13 cellular contexts compared by ENCODE assay signal in the genomic region with DNA sequence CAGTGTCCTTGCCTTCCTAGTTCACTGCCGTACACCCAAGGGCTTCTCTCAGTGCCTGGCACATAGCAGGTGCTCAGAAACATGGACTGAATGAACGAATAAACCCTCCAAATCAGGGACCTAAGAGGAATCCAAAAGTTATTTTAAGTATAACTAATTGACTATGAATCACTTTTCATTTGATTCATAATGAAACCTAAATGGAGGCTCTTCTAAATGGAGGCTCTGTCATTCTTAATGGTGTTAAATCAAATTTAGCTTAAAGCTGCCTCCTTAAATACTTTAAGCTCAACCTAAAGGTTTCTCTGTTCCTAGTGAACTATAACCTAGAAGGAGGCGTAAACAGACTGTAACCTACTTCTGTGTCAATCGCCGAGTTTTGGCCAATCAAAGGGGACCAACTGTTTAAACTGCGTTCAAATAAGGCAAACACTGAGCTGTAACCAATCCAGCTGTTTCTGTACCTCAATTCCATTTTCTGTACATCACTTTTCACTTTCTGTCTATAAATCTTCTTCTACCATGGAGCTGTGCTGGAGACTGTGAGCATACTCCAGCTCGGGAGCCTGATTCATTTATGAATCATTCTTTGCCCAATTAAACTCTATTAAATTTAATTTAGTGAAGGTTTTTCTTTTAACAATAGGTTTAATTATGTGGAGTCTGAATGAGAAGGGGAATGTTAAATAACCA. TPM values are rescaled to one million over a fixed set of nuclear protein-coding genes. Genes with fewer than 3 reads are reported as not detected.
A peak's percentile ranks its signal among the peaks of the same experiment; 100 is the strongest.
DNase-seq lines count a peak whose midpoint lies in the region; ATAC-seq, FAIRE-seq and TF ChIP-seq lines count a peak whose summit lies in the region.
"Had no signal": no experiment of that assay in that cellular context is flagged by ENCODE, and none has a peak within 500 bp of the region (broad histone marks: within the 10 kb centered on the region; RNA-seq: fewer than 3 reads in every experiment).

No MANE protein-coding gene starts in this region.

- H2AFZ ChIP-seq in K562 (ENCODE audit: low read depth, low read length): no peak overlapping the region

- H3K36me3 ChIP-seq in K562 (ENCODE audit: control insufficient read depth, insufficient read depth, low read length) (no peaks in the 10 kb centered on the region), skeletal muscle satellite cell (ENCODE audit: insufficient read depth, low read length) (no peaks in the 10 kb centered on the region)

- FAIRE-seq in K562 (lab: Jason Lieb, UNC): no peak

- in situ Hi-C loops in K562 (cut with MboI): no loop called here

- H3K27me3 ChIP-seq in K562 (ENCODE audit: control insufficient read depth in 2 of 2, insufficient read depth in 2 of 2, low read length in 2 of 2) (no peaks in the 10 kb centered on the region; a peak in 1 of 5 replicates), skeletal muscle satellite cell (ENCODE audit: control insufficient read depth, insufficient read depth, low read length) (no peaks in the 10 kb centered on the region)
- H3K27me3 ChIP-seq: heart right ventricle, suprapubic skin had no signal

- H3K9me1 ChIP-seq in K562 (ENCODE audit: control insufficient read depth, insufficient read depth, low read length): no peaks in the 10 kb centered on the region

- BruUV-seq in K562 (replicated peaks; lab: Mats Ljungman, UMichigan): no TSS peak

- peak; percentile 49 for DNase-seq in GM03348 (ENCODE audit: low spot score)
- peak; percentile 61 for DNase-seq in LoVo (ENCODE audit: low spot score)
- DNase-seq in K562 (ENCODE audit: extremely low read depth in 1 of 4, low spot score in 3 of 4): no peak
- DNase-seq in Ammon's horn (ENCODE audit: low spot score): no peak
- no peak for DNase-seq in activated CD4-positive, alpha-beta T cell treated with anti-CD3 and anti-CD28 coated beads for 1 hour
- DNase-seq: DMS53, heart right ventricle, NCI-H1048, T-helper 9 cell had no signal

- CTCF ChIA-PET in K562 (lab: Yijun Ruan, JAX; ENCODE audit: low intra/inter-chr PET ratio): no interaction called here

- peaks cover 2 to 10% of the 10 kb centered on the region in 2 experiments; a peak in 4 of 5 replicates for H3K4me1 ChIP-seq in K562 (replicated peaks in 1 of 2; ENCODE audit: control insufficient read depth in 2 of 2, insufficient read depth in 2 of 2, low read length in 2 of 2)
- peaks cover 26% of the 10 kb centered on the region for H3K4me1 ChIP-seq in skeletal muscle satellite cell (ENCODE audit: control insufficient read depth, insufficient read depth, low read length)

- WGBS in K562 (ENCODE audit: insufficient coverage, low coverage, missing lambda C conversion rate): 23% methylated on average over 6 of the region's 7 CpGs

- intact Hi-C loops in K562 (cut with micrococcal nuclease): no loop called here

- no peaks in the 10 kb centered on the region for H3K79me2 ChIP-seq in K562 (ENCODE audit: control insufficient read depth, insufficient read depth, low read length)

- POLR2A ChIA-PET in K562 (lab: Yijun Ruan, JAX): interaction anchor here (0.9 kb wide), 2 partner anchors 10 to 13 kb away, joined by 3 read pairs; no protein-coding TSS in a partner anchor

- TF ChIP-seq RAD21 in K562 (CRISPR knock-in tag; conservative IDR thresholded peaks at IDR 0.05 in 1 of 2, IDR thresholded peaks at IDR 0.05 in 1 of 2): no peak

- H3K4me3 ChIP-seq in K562 (no peak overlapping the region), skeletal muscle satellite cell (ENCODE audit: low read length) (peak overlapping the region; percentile 37)
- H3K4me3 ChIP-seq: heart right ventricle, suprapubic skin had no signal

- no peaks in the 10 kb centered on the region for H3K9me3 ChIP-seq in K562 (replicated peaks; ENCODE audit: control insufficient read depth, insufficient read depth, low read depth, low read length)
- H3K9me3 ChIP-seq in skeletal muscle satellite cell (replicated peaks; ENCODE audit: low read length): no peaks in the 10 kb centered on the region
- H3K9me3 ChIP-seq: heart right ventricle, suprapubic skin had no signal

- H3K4me2 ChIP-seq in K562 (ENCODE audit: insufficient read depth, low read length): no peak overlapping the region
- peak overlapping the region; percentile 77 for H3K4me2 ChIP-seq in skeletal muscle satellite cell (ENCODE audit: low read length)

- TF ChIP-seq CTCF in K562 (IDR thresholded peaks at IDR 0.05 in 2 of 3, conservative IDR thresholded peaks at IDR 0.05 in 1 of 3; ENCODE audit: insufficient read depth in 2 of 3, low read depth in 1 of 3, low read length in 3 of 3): no peak

- no peaks in the 10 kb centered on the region for H4K20me1 ChIP-seq in K562 (replicated peaks; ENCODE audit: control insufficient read depth, insufficient read depth, low read length)

- no peak overlapping the region for H3K9ac ChIP-seq in K562 (ENCODE audit: insufficient read depth in 1 of 2, low read depth in 2 of 2, low read length in 2 of 2)
- H3K9ac ChIP-seq in skeletal muscle satellite cell (ENCODE audit: low read depth, low read length): peak overlapping the region; percentile 68

- no peak for TF ChIP-seq POLR2A in K562 (conservative IDR thresholded peaks at IDR 0.05)

- ATAC-seq in K562 (peak; percentile 32; the same call in 1 of the 3 replicates), GM21825 (IDR thresholded peaks at IDR 0.05; ENCODE audit: unreplicated experiment) (no peak), HG02588 (IDR thresholded peaks at IDR 0.05; ENCODE audit: unreplicated experiment) (no peak)
- ATAC-seq: heart right ventricle had no signal

- no peak overlapping the region for H3K27ac ChIP-seq in K562 (ENCODE audit: extremely low read depth, low read depth, low read length)
- H3K27ac ChIP-seq: heart right ventricle had no signal

- TF ChIP-seq EP300 in K562 (IDR thresholded peaks at IDR 0.05; ENCODE audit: low read length): no peak

TF ChIP-seq in K562, 482 proteins besides CTCF, POLR2A, EP300 and RAD21 (continues in another document):
- TF ChIP-seq KDM2B (CRISPR knock-in tag; IDR thresholded peaks at IDR 0.05) (no peak), FUS (optimal IDR thresholded peaks at IDR 0.05; ENCODE audit: low read depth, low read length) (no peak)
- TF ChIP-seq, protein P1, sequence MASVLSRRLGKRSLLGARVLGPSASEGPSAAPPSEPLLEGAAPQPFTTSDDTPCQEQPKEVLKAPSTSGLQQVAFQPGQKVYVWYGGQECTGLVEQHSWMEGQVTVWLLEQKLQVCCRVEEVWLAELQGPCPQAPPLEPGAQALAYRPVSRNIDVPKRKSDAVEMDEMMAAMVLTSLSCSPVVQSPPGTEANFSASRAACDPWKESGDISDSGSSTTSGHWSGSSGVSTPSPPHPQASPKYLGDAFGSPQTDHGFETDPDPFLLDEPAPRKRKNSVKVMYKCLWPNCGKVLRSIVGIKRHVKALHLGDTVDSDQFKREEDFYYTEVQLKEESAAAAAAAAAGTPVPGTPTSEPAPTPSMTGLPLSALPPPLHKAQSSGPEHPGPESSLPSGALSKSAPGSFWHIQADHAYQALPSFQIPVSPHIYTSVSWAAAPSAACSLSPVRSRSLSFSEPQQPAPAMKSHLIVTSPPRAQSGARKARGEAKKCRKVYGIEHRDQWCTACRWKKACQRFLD (CRISPR knock-in tag; IDR thresholded peaks at IDR 0.05): no peak

RNA-seq across cellular contexts. Expression of a gene that starts 11.0 kb away (rescaled TPM):
- 1.5 and 7.7 TPM in 2 replicates for total RNA-seq in K562 (2011; cell fraction: chromatin; rRNA removed; ENCODE audit: low replicate concordance)
- 2.0 and 2.7 TPM in 2 replicates for total RNA-seq in K562 (2011; cell fraction: nucleolus; rRNA removed)
- 2.6 and 4.7 TPM in 2 replicates for total RNA-seq in K562 (2011; cell fraction: nucleoplasm; rRNA removed)
- 0.14 TPM in 1 of 2 replicates, not detected in the other for total RNA-seq in K562 (2014; rRNA removed)
- total RNA-seq in K562 (2014; rRNA removed; fragmentation: Illumina TruSeq; extraction: Trizol): 0.15 TPM in 1 of 2 replicates, not detected in the other
- 0.83 TPM in 1 of 2 replicates, not detected in the other for total RNA-seq in K562 (2015; rRNA removed; fragmentation: Illumina TruSeq; extraction: Trizol)
- total RNA-seq in K562 (2021): 0.58 and 1.0 TPM in 2 replicates
- 1.4 and 2.1 TPM in 2 replicates for polyA plus RNA-seq in K562 (2011; rRNA removed)
- 0.25 and 0.54 TPM in 2 replicates for polyA plus RNA-seq in K562 (2011; cell fraction: cytosol; rRNA removed)
- polyA plus RNA-seq in K562 (2011; cell fraction: nucleus; rRNA removed): 7.7 and 14.3 TPM in 2 replicates
- 1.0 and 2.6 TPM in 2 replicates for polyA plus RNA-seq in K562 (2012)
- polyA plus RNA-seq in K562 (2014; fragmentation: Illumina TruSeq; extraction: Trizol): 0.36 TPM in 1 of 2 replicates, not detected in the other
- under 1 TPM; 0.56 to 0.67 TPM for polyA plus RNA-seq in K562 (2014; fragmentation: Nextera tagmentation; extraction: Ambion mirVana)
- 0.09 and 0.64 TPM in 2 replicates for polyA plus RNA-seq in K562 (2014; rRNA removed)
- polyA minus RNA-seq in K562 (2011; rRNA and poly(A)+ RNA removed): 0.49 and 0.87 TPM in 2 replicates
- not detected in 2 replicates for polyA minus RNA-seq in K562 (2011; cell fraction: cytosol; rRNA and poly(A)+ RNA removed)
- polyA minus RNA-seq in K562 (2011; cell fraction: nucleus; rRNA and poly(A)+ RNA removed): 0.94 and 1.1 TPM in 2 replicates
- total RNA-seq in skeletal muscle satellite cell (2012; rRNA removed): 3.9 and 6.1 TPM in 2 replicates

RNA-seq across cellular contexts. Expression of a gene that starts 42.8 kb away (rescaled TPM):
- 66.7 and 154 TPM in 2 replicates for total RNA-seq in K562 (2011; cell fraction: chromatin; rRNA removed; ENCODE audit: low replicate concordance)
- total RNA-seq in K562 (2011; cell fraction: nucleolus; rRNA removed): 80.3 and 92.9 TPM in 2 replicates
- 62.7 and 73.1 TPM in 2 replicates for total RNA-seq in K562 (2011; cell fraction: nucleoplasm; rRNA removed)
- total RNA-seq in K562 (2014; rRNA removed): 26.3 and 37.1 TPM in 2 replicates
- total RNA-seq in K562 (2014; rRNA removed; fragmentation: Illumina TruSeq; extraction: Trizol): 16.2 and 18.7 TPM in 2 replicates
- 20.8 and 23.2 TPM in 2 replicates for total RNA-seq in K562 (2015; rRNA removed; fragmentation: Illumina TruSeq; extraction: Trizol)
- total RNA-seq in K562 (2021): 43.6 and 45.3 TPM in 2 replicates
- polyA plus RNA-seq in K562 (2011; rRNA removed): 36.1 and 53.7 TPM in 2 replicates
- polyA plus RNA-seq in K562 (2011; cell fraction: cytosol; rRNA removed): 29.6 and 48.7 TPM in 2 replicates
- polyA plus RNA-seq in K562 (2011; cell fraction: nucleus; rRNA removed): 137 and 184 TPM in 2 replicates
- polyA plus RNA-seq in K562 (2012): 46.1 and 96.9 TPM in 2 replicates
- polyA plus RNA-seq in K562 (2014; fragmentation: Illumina TruSeq; extraction: Trizol): 31.0 and 35.2 TPM in 2 replicates
- polyA plus RNA-seq in K562 (2014; fragmentation: Nextera tagmentation; extraction: Ambion mirVana): 10 to 100 TPM; 18.1 to 23.7 TPM
- 34.4 and 38.4 TPM in 2 replicates for polyA plus RNA-seq in K562 (2014; rRNA removed)
- 20.8 and 27.8 TPM in 2 replicates for polyA minus RNA-seq in K562 (2011; rRNA and poly(A)+ RNA removed)
- polyA minus RNA-seq in K562 (2011; cell fraction: cytosol; rRNA and poly(A)+ RNA removed): 24.5 and 27.4 TPM in 2 replicates
- 43.5 and 44.1 TPM in 2 replicates for polyA minus RNA-seq in K562 (2011; cell fraction: nucleus; rRNA and poly(A)+ RNA removed)
- total RNA-seq in skeletal muscle satellite cell (2012; rRNA removed): 26.6 and 35.5 TPM in 2 replicates

Comparison
In these comparisons a context has a peak if more than half of its experiments do, and no peak if none do; other contexts are left out.
1. DNase-seq: peak in GM03348 (single experiment) and LoVo (single experiment); none in K562 (0 of 4), Ammon's horn (single experiment) and activated CD4-positive, alpha-beta T cell treated with anti-CD3 and anti-CD28 coated beads for 1 hour (single experiment).